1 cellular context compared by ENCODE assay signal in the genomic region with DNA sequence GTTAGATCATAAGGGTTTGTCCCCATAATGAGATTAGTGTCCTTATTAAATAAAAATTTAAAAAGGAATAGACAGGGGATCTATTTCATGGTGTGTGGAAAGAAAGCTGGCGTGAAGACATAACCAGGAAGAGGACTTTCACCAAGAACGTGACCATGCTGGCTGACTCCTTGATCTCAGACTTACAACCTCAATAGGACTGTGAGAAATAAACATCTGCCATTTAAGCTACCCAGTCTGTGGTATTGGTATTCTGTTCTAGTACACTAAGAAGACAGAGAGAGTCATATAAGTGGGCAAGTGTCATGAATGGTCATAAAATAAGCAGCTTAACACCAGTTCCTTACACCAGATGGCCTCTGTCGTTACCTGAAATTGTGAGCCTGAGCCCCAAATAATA.
TF ChIP-seq lines count a peak whose summit lies in the region.

No MANE protein-coding gene starts in this region.

TF ChIP-seq in GM23338, 12 proteins besides CTCF, POLR2A, EP300 and RAD21 (continued from another document):
- TF ChIP-seq, protein P1, sequence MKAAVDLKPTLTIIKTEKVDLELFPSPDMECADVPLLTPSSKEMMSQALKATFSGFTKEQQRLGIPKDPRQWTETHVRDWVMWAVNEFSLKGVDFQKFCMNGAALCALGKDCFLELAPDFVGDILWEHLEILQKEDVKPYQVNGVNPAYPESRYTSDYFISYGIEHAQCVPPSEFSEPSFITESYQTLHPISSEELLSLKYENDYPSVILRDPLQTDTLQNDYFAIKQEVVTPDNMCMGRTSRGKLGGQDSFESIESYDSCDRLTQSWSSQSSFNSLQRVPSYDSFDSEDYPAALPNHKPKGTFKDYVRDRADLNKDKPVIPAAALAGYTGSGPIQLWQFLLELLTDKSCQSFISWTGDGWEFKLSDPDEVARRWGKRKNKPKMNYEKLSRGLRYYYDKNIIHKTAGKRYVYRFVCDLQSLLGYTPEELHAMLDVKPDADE (IDR thresholded peaks at IDR 0.05): no peak
- TF ChIP-seq POLR2AphosphoS5 (IDR thresholded peaks at IDR 0.05; ENCODE audit: low read depth) (no peak), STAT1 (IDR thresholded peaks at IDR 0.05; ENCODE audit: unreplicated experiment) (no peak), EZH2phosphoT487 (IDR thresholded peaks at IDR 0.05; ENCODE audit: unreplicated experiment) (no peak), CREB1 (CRISPR knock-in tag; IDR thresholded peaks at IDR 0.05; ENCODE audit: low read depth) (no peak), ZNF114 (CRISPR knock-in tag; IDR thresholded peaks at IDR 0.05) (no peak), ZNF331 (CRISPR knock-in tag; IDR thresholded peaks at IDR 0.05; ENCODE audit: low read depth) (no peak)
- TF ChIP-seq, protein P2, sequence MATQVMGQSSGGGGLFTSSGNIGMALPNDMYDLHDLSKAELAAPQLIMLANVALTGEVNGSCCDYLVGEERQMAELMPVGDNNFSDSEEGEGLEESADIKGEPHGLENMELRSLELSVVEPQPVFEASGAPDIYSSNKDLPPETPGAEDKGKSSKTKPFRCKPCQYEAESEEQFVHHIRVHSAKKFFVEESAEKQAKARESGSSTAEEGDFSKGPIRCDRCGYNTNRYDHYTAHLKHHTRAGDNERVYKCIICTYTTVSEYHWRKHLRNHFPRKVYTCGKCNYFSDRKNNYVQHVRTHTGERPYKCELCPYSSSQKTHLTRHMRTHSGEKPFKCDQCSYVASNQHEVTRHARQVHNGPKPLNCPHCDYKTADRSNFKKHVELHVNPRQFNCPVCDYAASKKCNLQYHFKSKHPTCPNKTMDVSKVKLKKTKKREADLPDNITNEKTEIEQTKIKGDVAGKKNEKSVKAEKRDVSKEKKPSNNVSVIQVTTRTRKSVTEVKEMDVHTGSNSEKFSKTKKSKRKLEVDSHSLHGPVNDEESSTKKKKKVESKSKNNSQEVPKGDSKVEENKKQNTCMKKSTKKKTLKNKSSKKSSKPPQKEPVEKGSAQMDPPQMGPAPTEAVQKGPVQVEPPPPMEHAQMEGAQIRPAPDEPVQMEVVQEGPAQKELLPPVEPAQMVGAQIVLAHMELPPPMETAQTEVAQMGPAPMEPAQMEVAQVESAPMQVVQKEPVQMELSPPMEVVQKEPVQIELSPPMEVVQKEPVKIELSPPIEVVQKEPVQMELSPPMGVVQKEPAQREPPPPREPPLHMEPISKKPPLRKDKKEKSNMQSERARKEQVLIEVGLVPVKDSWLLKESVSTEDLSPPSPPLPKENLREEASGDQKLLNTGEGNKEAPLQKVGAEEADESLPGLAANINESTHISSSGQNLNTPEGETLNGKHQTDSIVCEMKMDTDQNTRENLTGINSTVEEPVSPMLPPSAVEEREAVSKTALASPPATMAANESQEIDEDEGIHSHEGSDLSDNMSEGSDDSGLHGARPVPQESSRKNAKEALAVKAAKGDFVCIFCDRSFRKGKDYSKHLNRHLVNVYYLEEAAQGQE (IDR thresholded peaks at IDR 0.05; ENCODE audit: unreplicated experiment): no peak
